17 cellular contexts compared by ENCODE assay signal in the genomic region with DNA sequence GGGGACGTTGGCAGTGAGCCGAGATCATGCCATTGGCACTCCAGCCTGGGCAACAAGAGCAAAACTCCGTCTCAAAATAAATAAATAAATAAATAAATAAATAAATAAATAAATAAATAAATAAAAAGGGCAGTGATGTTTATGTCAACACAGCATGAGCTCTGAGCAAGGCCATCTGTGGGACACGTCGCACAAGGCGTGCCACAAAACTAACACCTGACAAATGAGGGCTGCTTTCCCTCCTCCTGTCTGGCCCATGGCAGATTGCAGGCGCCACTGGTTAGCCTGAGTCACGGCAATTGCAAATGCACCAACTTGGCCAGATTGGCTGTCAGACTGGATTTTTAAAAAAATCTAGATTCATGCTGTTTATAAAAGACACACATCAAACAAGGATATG. TPM values are rescaled to one million over a fixed set of nuclear protein-coding genes. Genes with fewer than 3 reads are reported as not detected.
DNase-seq lines count a peak whose midpoint lies in the region; ATAC-seq, FAIRE-seq and TF ChIP-seq lines count a peak whose summit lies in the region.
"Had no signal": no experiment of that assay in that cellular context is flagged by ENCODE, and none has a peak within 500 bp of the region (broad histone marks: within the 10 kb centered on the region; RNA-seq: fewer than 3 reads in every experiment).

No MANE protein-coding gene starts in this region.

- H3K4me3 Mint-ChIP-seq in WTC11, result no peak overlapping the region
- H3K4me3 Mint-ChIP-seq: activated CD8-positive, alpha-beta memory T cell treated with anti-CD3 and anti-CD28 coated beads, Interleukin-2, amount 10 ng/mL, durations not matched to agents 7 days and 5 days; mesothelial cell of epicardium had no signal

- H3K4me1 Mint-ChIP-seq in WTC11, result peaks cover 13% of the 10 kb centered on the region

- H3K4me1 ChIP-seq in A549 (no peaks in the 10 kb centered on the region), HEK293 (ENCODE audit: control insufficient read depth, insufficient read depth, low read length) (no peaks in the 10 kb centered on the region), SJCRH30 (no peaks in the 10 kb centered on the region)

- H3K36me3 ChIP-seq in HEK293 (ENCODE audit: control insufficient read depth in 2 of 2, insufficient read depth in 1 of 2, low read length in 2 of 2) (no peaks in the 10 kb centered on the region), SJCRH30 (no peaks in the 10 kb centered on the region)
- H3K36me3 ChIP-seq: HAP-1 had no signal

- no peaks in the 10 kb centered on the region for H3K27me3 ChIP-seq in SJCRH30

- ATAC-seq in A549, result no peak
- no peak for ATAC-seq in WTC11
- ATAC-seq in GM19455 (IDR thresholded peaks at IDR 0.05; ENCODE audit: unreplicated experiment), result no peak
- ATAC-seq: activated CD8-positive, alpha-beta memory T cell treated with anti-CD3 and anti-CD28 coated beads, Interleukin-2, amount 10 ng/mL, durations not matched to agents 7 days and 5 days had no signal

- H3K27ac ChIP-seq in A549 (no peak overlapping the region), HEK293 (ENCODE audit: extremely low read depth, low read depth, low read length) (no peak overlapping the region), SJCRH30 (no peak overlapping the region)
- H3K27ac ChIP-seq: KMS-11 had no signal

- H3K27ac Mint-ChIP-seq in WTC11, result peak overlapping the region; percentile 67; the same call in 1 of the 2 replicates
- H3K27ac Mint-ChIP-seq: activated CD8-positive, alpha-beta memory T cell treated with anti-CD3 and anti-CD28 coated beads, Interleukin-2, amount 10 ng/mL, durations not matched to agents 7 days and 5 days; mesothelial cell of epicardium had no signal

- CTCF ChIA-PET in A549 (lab: Yijun Ruan, JAX) (interaction anchor here (0.7 to 11.1 kb wide), 8 partner anchors 10 to 494 kb away, joined by 3 to 106 read pairs (median 5); no protein-coding TSS in a partner anchor), HEK293 (lab: Yijun Ruan, JAX) (interaction anchor here (0.6 to 4.8 kb wide), 7 partner anchors 9 to 208 kb away, joined by 3 to 25 read pairs (median 5); no protein-coding TSS in a partner anchor), WTC11 (lab: Charles Lee) (interaction anchor here (0.8 to 2.4 kb wide), 4 partner anchors 13 to 208 kb away, joined by 4 to 7 read pairs (median 6); no protein-coding TSS in a partner anchor)

- H3K9me3 ChIP-seq in A549 (no peaks in the 10 kb centered on the region), HEK293 (ENCODE audit: control insufficient read depth, insufficient read depth, low read depth, low read length) (no peaks in the 10 kb centered on the region), SJCRH30 (replicated peaks) (no peaks in the 10 kb centered on the region)
- H3K9me3 ChIP-seq: HAP-1 had no signal

- FAIRE-seq in A549 (lab: Jason Lieb, UNC), result no peak

- no peaks in the 10 kb centered on the region for H3K27me3 Mint-ChIP-seq in WTC11 (ENCODE audit: low read depth)

- 70% methylated on average over 8 of the region's 8 CpGs for WGBS in A549 (ENCODE audit: missing lambda C conversion rate)

- no peak for TF ChIP-seq EP300 in A549 (IDR thresholded peaks at IDR 0.05)

- TF ChIP-seq CTCF in A549 (IDR thresholded peaks at IDR 0.05), result no peak
- no peak for TF ChIP-seq CTCF in HEK293 (tag by site-specific recombination; IDR thresholded peaks at IDR 0.05)
- no peak for TF ChIP-seq CTCF in WTC11 (IDR thresholded peaks at IDR 0.05)

- no peak for TF ChIP-seq POLR2A in A549 (IDR thresholded peaks at IDR 0.05; ENCODE audit: low read length)

- no peak overlapping the region for H3K4me3 ChIP-seq in A549
- no peak overlapping the region for H3K4me3 ChIP-seq in HEK293 (ENCODE audit: low read depth, low read length)
- H3K4me3 ChIP-seq in SJCRH30, result no peak overlapping the region
- H3K4me3 ChIP-seq: HAP-1 had no signal

- H3K4me2 ChIP-seq in A549, result no peak overlapping the region
- H3K4me2 ChIP-seq: KMS-11 had no signal

- no peak for DNase-seq in A549 (ENCODE audit: low read depth in 1 of 2, low spot score in 1 of 2)
- no peak for DNase-seq in WTC11 (ENCODE audit: low spot score)
- DNase-seq in iPS-NIHi11 (ENCODE audit: low spot score), result peak; percentile 10
- DNase-seq in SJCRH30, result no peak
- no peak for DNase-seq in NCI-H526 treated with DMSO at 0.1 percent for 48 hours (lab: John Stamatoyannopoulos, UW)
- DNase-seq in T-helper 2 cell, result no peak
- DNase-seq: activated CD8-positive, alpha-beta memory T cell treated with anti-CD3 and anti-CD28 coated beads, Interleukin-2, amount 10 ng/mL, durations not matched to agents 7 days and 5 days; activated naive CD4-positive, alpha-beta T cell treated with Interleukin-2 at 50 U/mL for 16 hours; NCI-H2081 treated with DMSO at 0.1 percent for 48 hours; nucleus accumbens; stimulated activated naive CD4-positive, alpha-beta T cell treated with Interleukin-2 at 50 U/mL for 16 hours; SW 1271 had no signal

- H3K36me3 Mint-ChIP-seq in WTC11, result no peaks in the 10 kb centered on the region
- H3K36me3 Mint-ChIP-seq: activated CD8-positive, alpha-beta memory T cell treated with anti-CD3 and anti-CD28 coated beads, Interleukin-2, amount 10 ng/mL, durations not matched to agents 7 days and 5 days; mesothelial cell of epicardium had no signal

- H3K9me3 Mint-ChIP-seq in WTC11, result no peaks in the 10 kb centered on the region
- H3K9me3 Mint-ChIP-seq: mesothelial cell of epicardium had no signal

- TF ChIP-seq RAD21 in A549 (conservative IDR thresholded peaks at IDR 0.05 in 1 of 2, IDR thresholded peaks at IDR 0.05 in 1 of 2), result no peak

- POLR2A ChIA-PET in A549 (lab: Yijun Ruan, JAX) (interaction anchor here (0.8 kb wide), 1 partner anchor 10 kb away, joined by 3 read pairs; no protein-coding TSS in a partner anchor), HEK293 (lab: Yijun Ruan, JAX) (no interaction called here), WTC11 (lab: Charles Lee) (no interaction called here)

TF ChIP-seq in A549, 52 proteins besides CTCF, POLR2A, EP300 and RAD21:
- TF ChIP-seq ZC3H11A (IDR thresholded peaks at IDR 0.05), result peak; percentile 98
- TF ChIP-seq ATOH8 (CRISPR knock-in tag; IDR thresholded peaks at IDR 0.05; ENCODE audit: low read depth), result no peak

TF ChIP-seq in HEK293, 187 proteins besides CTCF, POLR2A, EP300 and RAD21 (continues in another document):
- no peak for TF ChIP-seq ZNF658 (tag by site-specific recombination; IDR thresholded peaks at IDR 0.05)
- TF ChIP-seq ZNF792 (tag by site-specific recombination; IDR thresholded peaks at IDR 0.05), result no peak
- TF ChIP-seq ZNF791 (tag by site-specific recombination; IDR thresholded peaks at IDR 0.05), result peak; percentile 83; the same call in 1 of the 2 replicates
- peak; percentile 78; the same call in 1 of the 2 replicates for TF ChIP-seq ZNF140 (tag by site-specific recombination; IDR thresholded peaks at IDR 0.05)

TF ChIP-seq in WTC11, 78 proteins besides CTCF, POLR2A, EP300 and RAD21:
- TF ChIP-seq ETV6 (CRISPR knock-in tag; IDR thresholded peaks at IDR 0.05) (no peak), NR1H2 (CRISPR knock-in tag; IDR thresholded peaks at IDR 0.05) (no peak), FOXJ3 (CRISPR knock-in tag; IDR thresholded peaks at IDR 0.05; ENCODE audit: borderline replicate concordance) (no peak), GRHL2 (CRISPR knock-in tag; IDR thresholded peaks at IDR 0.05; ENCODE audit: insufficient replicate concordance, severe bottlenecking) (no peak), ATF1 (CRISPR knock-in tag; IDR thresholded peaks at IDR 0.05) (no peak)

RNA-seq across cellular contexts. Expression of gene SPNS3, which starts 25.9 kb away (rescaled TPM):
- not detected in 2 replicates for polyA plus RNA-seq in A549 (2011; rRNA removed)
- 0.03 TPM in 1 of 2 replicates, not detected in the other for polyA plus RNA-seq in A549 (2012; cell fraction: cytosol; rRNA removed)
- 0.02 TPM in 1 of 2 replicates, not detected in the other for polyA plus RNA-seq in A549 (2012; cell fraction: nucleus; rRNA removed)
- not detected in 3 replicates for polyA plus RNA-seq in A549 (2017; fragmentation: RNase III; extraction: RNeasy Plus Mini Kit Qiagen cat#74134 plus additional on column Dnase treatment)
- not detected in 2 replicates for polyA minus RNA-seq in A549 (2011; rRNA and poly(A)+ RNA removed)
- not detected in 3 replicates for total RNA-seq in WTC11 (2021)
- not detected in 2 replicates for total RNA-seq in SJCRH30 (2014; rRNA removed; shearing (Covaris generic))
- total RNA-seq: mesothelial cell of epicardium had no signal

RNA-seq across cellular contexts. Expression of gene UBE2G1, which starts 41.4 kb away (rescaled TPM):
- polyA plus RNA-seq in A549 (2011; rRNA removed) (100 and 117 TPM in 2 replicates), A549 (2017; fragmentation: RNase III; extraction: RNeasy Plus Mini Kit Qiagen cat#74134 plus additional on column Dnase treatment) (76.3 to 86.2 TPM (median 78.5 TPM) in 3 replicates)
- polyA plus RNA-seq in A549 (2012; cell fraction: cytosol; rRNA removed), result 38.3 and 54.8 TPM in 2 replicates
- 25.3 and 26.8 TPM in 2 replicates for polyA plus RNA-seq in A549 (2012; cell fraction: nucleus; rRNA removed)
- polyA minus RNA-seq in A549 (2011; rRNA and poly(A)+ RNA removed), result 47.7 and 50.8 TPM in 2 replicates
- 177 to 201 TPM (median 198 TPM) in 3 replicates for total RNA-seq in WTC11 (2021)
- total RNA-seq in SJCRH30 (2014; rRNA removed; shearing (Covaris generic)), result 36.7 and 39.2 TPM in 2 replicates
